ENCODE assay signal across 16 cellular contexts in the genomic region with DNA sequence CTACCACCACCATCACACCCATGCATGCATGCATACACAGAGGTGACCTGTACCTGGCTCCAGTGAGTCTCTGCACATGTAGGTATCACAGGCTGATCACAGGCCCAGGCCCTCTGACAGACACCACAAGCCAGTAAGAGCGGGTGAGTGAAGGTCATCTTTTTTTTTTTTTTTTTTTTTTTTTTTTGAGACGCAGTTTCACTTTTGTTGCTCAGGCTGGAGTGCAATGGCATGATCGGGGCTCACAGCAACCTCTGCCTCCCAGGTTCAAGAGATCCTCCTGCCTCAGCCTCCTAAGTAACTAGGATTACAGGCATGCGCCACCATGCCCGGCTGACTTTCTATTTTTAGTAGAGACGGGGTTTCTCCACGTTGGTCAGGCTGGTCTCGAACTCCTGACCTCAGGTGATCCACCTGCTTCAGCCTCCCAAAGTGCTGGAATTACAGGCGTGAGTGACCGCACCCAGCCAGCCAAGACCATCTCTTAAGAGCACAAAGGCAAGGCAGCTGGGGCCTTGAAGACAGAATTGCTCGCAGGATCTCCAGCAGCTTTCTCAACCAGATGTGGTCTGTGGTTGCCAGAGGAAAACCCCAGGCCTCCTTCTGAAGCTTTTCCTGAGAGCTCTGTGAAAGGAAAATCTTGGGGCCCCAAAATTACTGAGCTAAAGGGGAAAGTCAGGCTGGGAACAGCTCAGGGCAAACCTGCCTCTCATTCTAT. TPM values are rescaled to one million over a fixed set of nuclear protein-coding genes. Genes with fewer than 3 reads are reported as not detected.
DNase-seq lines count a peak whose midpoint lies in the region; ATAC-seq and TF ChIP-seq lines count a peak whose summit lies in the region.
"Had no signal": no experiment of that assay in that cellular context is flagged by ENCODE, and none has a peak within 500 bp of the region (broad histone marks: within the 10 kb centered on the region; RNA-seq: fewer than 3 reads in every experiment).

No MANE protein-coding gene starts in this region.

- H3K27ac Mint-ChIP-seq in activated T-helper 17 cell treated with anti-CD3 and anti-CD28 coated beads, Interleukin-2, amount 50 U/mL, for 72 hours: peak overlapping the region; percentile 28

- H3K27me3 Mint-ChIP-seq in activated T-helper 17 cell treated with anti-CD3 and anti-CD28 coated beads, Interleukin-2, amount 50 U/mL, for 72 hours: no peaks in the 10 kb centered on the region

- no peak overlapping the region for H3K27ac ChIP-seq in foreskin keratinocyte
- H3K27ac ChIP-seq: vagina had no signal

- no peaks in the 10 kb centered on the region for H3K4me1 ChIP-seq in foreskin keratinocyte
- H3K4me1 ChIP-seq: vagina had no signal

- ATAC-seq in activated T-helper 17 cell treated with anti-CD3 and anti-CD28 coated beads, Interleukin-2, amount 50 U/mL, for 72 hours (replicated peaks): peak; percentile 67
- no peak for ATAC-seq in foreskin keratinocyte
- ATAC-seq: activated CD4-positive, CD25-positive, alpha-beta regulatory T cell treated with anti-CD3 and anti-CD28 coated beads, Interleukin-2, amount 50 U/mL, for 24 hours; left lobe of liver; Right ventricle myocardium inferior had no signal

- TF ChIP-seq CTCF in foreskin keratinocyte (conservative IDR thresholded peaks at IDR 0.05): no peak

- peaks cover 46% of the 10 kb centered on the region for H3K4me1 Mint-ChIP-seq in activated T-helper 17 cell treated with anti-CD3 and anti-CD28 coated beads, Interleukin-2, amount 50 U/mL, for 72 hours
- H3K4me1 Mint-ChIP-seq: neural crest cell had no signal

- H3K4me3 Mint-ChIP-seq in activated T-helper 17 cell treated with anti-CD3 and anti-CD28 coated beads, Interleukin-2, amount 50 U/mL, for 72 hours: peak overlapping the region; percentile 62
- H3K4me3 Mint-ChIP-seq: neural crest cell had no signal

- H3K27me3 ChIP-seq in foreskin keratinocyte: no peaks in the 10 kb centered on the region
- H3K27me3 ChIP-seq: vagina had no signal

- no peaks in the 10 kb centered on the region for H3K36me3 Mint-ChIP-seq in activated T-helper 17 cell treated with anti-CD3 and anti-CD28 coated beads, Interleukin-2, amount 50 U/mL, for 72 hours (ENCODE audit: low read depth)

- peak; percentile 47 for DNase-seq in activated T-cell treated with anti-CD3 and anti-CD28 coated beads for 24 hours (ENCODE audit: low read depth)
- no peak for DNase-seq in activated T-cell treated with anti-CD3 and anti-CD28 coated beads, Interleukin-2, amount 50 U/mL, for 1 hour
- peak; percentile 14 for DNase-seq in KG1 (lab: John Stamatoyannopoulos, UW)
- peak; percentile 43 to 64 for DNase-seq in stimulated activated CD8-positive, alpha-beta memory T cell treated with anti-CD3 and anti-CD28 coated beads, Interleukin-15, amount 100 ng/mL, for 48 hours (ENCODE audit: low read depth in 2 of 2)
- DNase-seq in NCI-H2081 treated with DMSO at 0.1 percent for 48 hours (lab: John Stamatoyannopoulos, UW): no peak
- no peak for DNase-seq in EL
- no peak for DNase-seq in foreskin keratinocyte
- DNase-seq: NCI-H1417, NCI-H526 had no signal

- no peaks in the 10 kb centered on the region for H3K9me3 Mint-ChIP-seq in activated T-helper 17 cell treated with anti-CD3 and anti-CD28 coated beads, Interleukin-2, amount 50 U/mL, for 72 hours
- H3K9me3 Mint-ChIP-seq: neural crest cell had no signal

RNA-seq across cellular contexts. Expression of a gene that starts 3.2 kb away (rescaled TPM):
- 10 to 100 TPM; 15.2 to 19.8 TPM for total RNA-seq in activated T-helper 17 cell treated with anti-CD3 and anti-CD28 coated beads, Interleukin-2, amount 50 U/mL, for 72 hours
- total RNA-seq in foreskin keratinocyte: not detected in 2 replicates
- polyA plus RNA-seq in foreskin keratinocyte: not detected in 2 replicates
- total RNA-seq: glomerular endothelial cell, neural crest cell had no signal

RNA-seq across cellular contexts. Expression of a gene that starts 6.9 kb away (rescaled TPM):
- 1 to 10 TPM in 1 of 2 donors, under 1 TPM in 1; 0.37 to 1.5 TPM for total RNA-seq in activated T-helper 17 cell treated with anti-CD3 and anti-CD28 coated beads, Interleukin-2, amount 50 U/mL, for 72 hours
- 0.42 TPM in 1 of 2 replicates, not detected in the other for total RNA-seq in foreskin keratinocyte
- polyA plus RNA-seq in foreskin keratinocyte: 0.58 and 0.97 TPM in 2 replicates
- total RNA-seq: glomerular endothelial cell, left lobe of liver, vagina had no signal

RNA-seq across cellular contexts. Expression of a gene that starts 9.5 kb away (rescaled TPM):
- total RNA-seq in activated T-helper 17 cell treated with anti-CD3 and anti-CD28 coated beads, Interleukin-2, amount 50 U/mL, for 72 hours: 100 to 1,000 TPM in 1 of 2 donors, 10 to 100 TPM in 1; 67.0 to 101 TPM
- total RNA-seq in foreskin keratinocyte: 74.1 and 82.2 TPM in 2 replicates
- 119 and 120 TPM in 2 replicates for polyA plus RNA-seq in foreskin keratinocyte

RNA-seq across cellular contexts. Expression of a gene that starts 12.1 kb away (rescaled TPM):
- under 1 TPM in 1 of 2 donors, not detected in 1; 0.40 TPM for total RNA-seq in activated T-helper 17 cell treated with anti-CD3 and anti-CD28 coated beads, Interleukin-2, amount 50 U/mL, for 72 hours
- total RNA-seq in foreskin keratinocyte: not detected in 2 replicates
- polyA plus RNA-seq in foreskin keratinocyte: not detected in 2 replicates
- total RNA-seq: glomerular endothelial cell, left lobe of liver, neural crest cell, Right ventricle myocardium inferior, vagina had no signal

RNA-seq across cellular contexts. Expression of a gene that starts 14.7 kb away (rescaled TPM):
- total RNA-seq in activated T-helper 17 cell treated with anti-CD3 and anti-CD28 coated beads, Interleukin-2, amount 50 U/mL, for 72 hours: not detected
- total RNA-seq in foreskin keratinocyte: not detected in 2 replicates
- polyA plus RNA-seq in foreskin keratinocyte: not detected in 2 replicates
- total RNA-seq: glomerular endothelial cell, left lobe of liver, Right ventricle myocardium inferior, vagina had no signal

Comparison
In these comparisons a context has a peak if more than half of its experiments do, and no peak if none do; other contexts are left out.
1. DNase-seq: peak in activated T-cell treated with anti-CD3 and anti-CD28 coated beads for 24 hours (single experiment), KG1 (single experiment) and stimulated activated CD8-positive, alpha-beta memory T cell treated with anti-CD3 and anti-CD28 coated beads, Interleukin-15, amount 100 ng/mL, for 48 hours (2 of 2); none in activated T-cell treated with anti-CD3 and anti-CD28 coated beads, Interleukin-2, amount 50 U/mL, for 1 hour (single experiment), NCI-H2081 treated with DMSO at 0.1 percent for 48 hours (single experiment), EL (single experiment) and foreskin keratinocyte (0 of 2).
2. RNA of a gene that starts 3.2 kb away (total RNA-seq): 15.2 to 19.8 TPM in activated T-helper 17 cell treated with anti-CD3 and anti-CD28 coated beads, Interleukin-2, amount 50 U/mL, for 72 hours; not detected in foreskin keratinocyte; every median in the first group is over 10 times any median in the second.